ENCODE assay signal across 29 cellular contexts in genomic region chrX:47239898-47240545, GRCh38.
"Had no signal": no experiment of that assay in that cellular context is flagged by ENCODE, and none has a peak within 500 bp of the region (broad histone marks: within the 10 kb centered on the region; RNA-seq: fewer than 3 reads in every experiment).

No MANE protein-coding gene starts in this region.

- H3K36me3 ChIP-seq: breast epithelium, MG63, SJCRH30 had no signal

- H3K4me1 ChIP-seq: breast epithelium, SJCRH30 had no signal

- ATAC-seq: activated CD4-positive, alpha-beta T cell treated with anti-CD3 and anti-CD28 coated beads for 36 hours; activated CD8-positive, alpha-beta memory T cell treated with anti-CD3 and anti-CD28 coated beads, Interleukin-2, amount 10 ng/mL, durations not matched to agents 7 days and 5 days; activated CD8-positive, alpha-beta T cell treated with anti-CD3 and anti-CD28 coated beads, Interleukin-2, amount 10 ng/mL, durations not matched to agents 7 days and 5 days; activated T-cell treated with anti-CD3 and anti-CD28 coated beads, Interleukin-2, amount 50 U/mL, for 4 hours; Panc1; Right ventricle myocardium inferior had no signal

- H3K27ac Mint-ChIP-seq: activated CD4-positive, alpha-beta T cell treated with anti-CD3 and anti-CD28 coated beads for 36 hours; activated CD8-positive, alpha-beta memory T cell treated with anti-CD3 and anti-CD28 coated beads, Interleukin-2, amount 10 ng/mL, durations not matched to agents 7 days and 5 days; activated naive CD4-positive, alpha-beta T cell treated with anti-CD3 and anti-CD28 coated beads for 36 hours; activated naive CD8-positive, alpha-beta T cell treated with anti-CD3 and anti-CD28 coated beads, Interleukin-2, amount 10 ng/mL, durations not matched to agents 7 days and 5 days had no signal

- H3K9me3 ChIP-seq: adrenal gland, breast epithelium, MG63, SJCRH30, SK-N-SH had no signal

- H3K27me3 Mint-ChIP-seq: activated CD4-positive, alpha-beta T cell treated with anti-CD3 and anti-CD28 coated beads for 36 hours; activated CD8-positive, alpha-beta memory T cell treated with anti-CD3 and anti-CD28 coated beads, Interleukin-2, amount 10 ng/mL, durations not matched to agents 7 days and 5 days; activated naive CD8-positive, alpha-beta T cell treated with anti-CD3 and anti-CD28 coated beads, Interleukin-2, amount 10 ng/mL, durations not matched to agents 7 days and 5 days had no signal

- DNase-seq: activated CD4-positive, alpha-beta T cell treated with anti-CD3 and anti-CD28 coated beads for 36 hours; activated CD4-positive, alpha-beta T cell treated with anti-CD3 and anti-CD28 coated beads, Interleukin-2, amount 50 U/mL, for 1 hour; activated CD8-positive, alpha-beta memory T cell treated with anti-CD3 and anti-CD28 coated beads, Interleukin-2, amount 10 ng/mL, durations not matched to agents 7 days and 5 days; activated CD8-positive, alpha-beta T cell treated with anti-CD3 and anti-CD28 coated beads, Interleukin-2, amount 10 ng/mL, durations not matched to agents 7 days and 5 days; activated effector memory CD4-positive, alpha-beta T cell treated with anti-CD3 and anti-CD28 coated beads, Interleukin-2, amount 50 U/mL, for 16 hours; activated naive CD4-positive, alpha-beta T cell treated with anti-CD3 and anti-CD28 coated beads for 36 hours; activated naive CD8-positive, alpha-beta T cell treated with anti-CD3 and anti-CD28 coated beads, Interleukin-2, amount 10 ng/mL, durations not matched to agents 7 days and 5 days; activated T-cell treated with anti-CD3 and anti-CD28 coated beads, Interleukin-2, amount 50 U/mL, for 4 hours; adrenal gland; anterior cingulate cortex; central memory CD4-positive, alpha-beta T cell; MG63; MV-4-11; NCI-H1092 treated with DMSO at 0.1 percent for 48 hours; NCI-H1417 treated with DMSO at 0.1 percent for 48 hours; NCI-H1694 treated with DMSO at 0.1 percent for 48 hours; NCI-H2029 treated with DMSO at 0.1 percent for 48 hours; NCI-H510A treated with DMSO at 0.1 percent for 48 hours; NCI-H69; NK-92 treated with Interleukin-12 subunit alpha and Interleukin-12 subunit beta, amount 100 ng/mL, for 24 hours; OCI-M1; RPMI8226; SJCRH30; SK-N-SH; T-helper 1 cell had no signal

- H3K27ac ChIP-seq: adrenal gland, breast epithelium, SJCRH30, VCaP had no signal

- H3K4me3 Mint-ChIP-seq: activated CD4-positive, alpha-beta T cell treated with anti-CD3 and anti-CD28 coated beads for 36 hours; activated CD8-positive, alpha-beta memory T cell treated with anti-CD3 and anti-CD28 coated beads, Interleukin-2, amount 10 ng/mL, durations not matched to agents 7 days and 5 days; activated CD8-positive, alpha-beta T cell treated with anti-CD3 and anti-CD28 coated beads, Interleukin-2, amount 10 ng/mL, durations not matched to agents 7 days and 5 days; activated naive CD4-positive, alpha-beta T cell treated with anti-CD3 and anti-CD28 coated beads for 36 hours; activated naive CD8-positive, alpha-beta T cell treated with anti-CD3 and anti-CD28 coated beads, Interleukin-2, amount 10 ng/mL, durations not matched to agents 7 days and 5 days; activated T-cell treated with anti-CD3 and anti-CD28 coated beads, Interleukin-2, amount 50 U/mL, for 4 hours had no signal

- H3K27me3 ChIP-seq: adrenal gland, MG63, SJCRH30 had no signal

- H3K4me3 ChIP-seq: adrenal gland, breast epithelium, MG63, SJCRH30 had no signal

- H3K9me3 Mint-ChIP-seq: activated naive CD4-positive, alpha-beta T cell treated with anti-CD3 and anti-CD28 coated beads for 36 hours; activated naive CD8-positive, alpha-beta T cell treated with anti-CD3 and anti-CD28 coated beads, Interleukin-2, amount 10 ng/mL, durations not matched to agents 7 days and 5 days; activated T-cell treated with anti-CD3 and anti-CD28 coated beads, Interleukin-2, amount 50 U/mL, for 4 hours had no signal
